8 cellular contexts compared by ENCODE assay signal in genomic region chr12:123363385-123363742, GRCh38. TPM values are rescaled to one million over a fixed set of nuclear protein-coding genes. Genes with fewer than 3 reads are reported as not detected.
DNase-seq lines count a peak whose midpoint lies in the region; TF ChIP-seq lines count a peak whose summit lies in the region.

No MANE protein-coding gene starts in this region.

- peak overlapping the region; percentile 95 for H3K4me2 ChIP-seq in OCI-LY1 (ENCODE audit: low read length)
- peak overlapping the region; percentile 64 for H3K4me2 ChIP-seq in neural cell (ENCODE audit: low read length)

- TF ChIP-seq EP300 in neural cell (conservative IDR thresholded peaks at IDR 0.05; ENCODE audit: poor library complexity, severe bottlenecking) = no peak

- H3K27ac ChIP-seq in OCI-LY1 (ENCODE audit: low read depth, low read length, poor library complexity, severe bottlenecking) = peak overlapping the region; percentile 29
- H3K27ac ChIP-seq in effector memory CD4-positive, alpha-beta T cell (ENCODE audit: insufficient read depth, low read length, poor library complexity, severe bottlenecking) = peak overlapping the region; percentile 91
- H3K27ac ChIP-seq in neural cell (ENCODE audit: low read length) = peak overlapping the region; percentile 97

- DNase-seq in NOMO-1 treated with DMSO at 0.1 percent for 48 hours (lab: John Stamatoyannopoulos, UW; ENCODE audit: unreplicated experiment) = peak; percentile 47
- DNase-seq in NOMO-1 treated with dmso at 0.1 percent for 144 hours (lab: John Stamatoyannopoulos, UW; ENCODE audit: unreplicated experiment) = no peak
- no peak for DNase-seq in effector memory CD4-positive, alpha-beta T cell
- DNase-seq in NCI-H226 = no peak
- DNase-seq in mesenteric fat pad (ENCODE audit: low spot score) = no peak
- no peak for DNase-seq in activated CD8-positive, alpha-beta memory T cell treated with anti-CD3 and anti-CD28 coated beads, Interleukin-2, amount 50 U/mL, for 4 hours

- no peaks in the 10 kb centered on the region for H3K9me2 ChIP-seq in OCI-LY1 (ENCODE audit: low read depth, low read length)
- no peaks in the 10 kb centered on the region for H3K9me2 ChIP-seq in neural cell (ENCODE audit: insufficient read depth, low read length)

- H3K4me1 ChIP-seq in OCI-LY1 (ENCODE audit: insufficient read depth, low read length, severe bottlenecking) = peaks cover 15% of the 10 kb centered on the region
- peaks cover 3% of the 10 kb centered on the region for H3K4me1 ChIP-seq in effector memory CD4-positive, alpha-beta T cell (ENCODE audit: control insufficient read depth, insufficient read depth, low read length, poor library complexity, severe bottlenecking)

- H3K9ac ChIP-seq in OCI-LY1 (ENCODE audit: low read length) (peak overlapping the region; percentile 76), neural cell (ENCODE audit: low read length) (peak overlapping the region; percentile 89)

- H3K27me3 ChIP-seq in OCI-LY1 (ENCODE audit: insufficient read depth, low read length) (no peaks in the 10 kb centered on the region), neural cell (ENCODE audit: insufficient read depth, low read depth, low read length) (no peaks in the 10 kb centered on the region)
- H3K27me3 ChIP-seq in effector memory CD4-positive, alpha-beta T cell (replicated peaks; ENCODE audit: control insufficient read depth, insufficient read depth, low read length, poor library complexity, severe bottlenecking) = no peaks in the 10 kb centered on the region

- no peaks in the 10 kb centered on the region for H3K9me3 ChIP-seq in OCI-LY1 (ENCODE audit: low read length)
- H3K9me3 ChIP-seq in effector memory CD4-positive, alpha-beta T cell (ENCODE audit: control insufficient read depth, low read length) = no peaks in the 10 kb centered on the region
- no peaks in the 10 kb centered on the region for H3K9me3 ChIP-seq in neural cell (ENCODE audit: low read length)

- no peaks in the 10 kb centered on the region for H4K20me1 ChIP-seq in OCI-LY1 (ENCODE audit: insufficient read depth, low read length)
- H4K20me1 ChIP-seq in neural cell (ENCODE audit: insufficient read depth) = peaks cover 5% of the 10 kb centered on the region

- peaks cover 14% of the 10 kb centered on the region; the same call in 1 of the 2 replicates for H3K36me3 ChIP-seq in OCI-LY1 (ENCODE audit: insufficient read depth, low read length)
- no peaks in the 10 kb centered on the region for H3K36me3 ChIP-seq in effector memory CD4-positive, alpha-beta T cell (ENCODE audit: control insufficient read depth, insufficient read depth, low read length)
- no peaks in the 10 kb centered on the region for H3K36me3 ChIP-seq in neural cell (ENCODE audit: insufficient read depth, low read length)

- H2AFZ ChIP-seq in OCI-LY1 (ENCODE audit: low read length) (no peak overlapping the region), neural cell (ENCODE audit: low read depth, low read length) (no peak overlapping the region)

- TF ChIP-seq RAD21 in neural cell (conservative IDR thresholded peaks at IDR 0.05) = no peak

- TF ChIP-seq CTCF in OCI-LY1 (IDR thresholded peaks at IDR 0.05; ENCODE audit: low read length) = no peak
- no peak for TF ChIP-seq CTCF in neural cell (IDR thresholded peaks at IDR 0.05; ENCODE audit: poor library complexity, severe bottlenecking)

- H3K79me2 ChIP-seq in OCI-LY1 (ENCODE audit: insufficient read depth, low read length) = peaks cover 61% of the 10 kb centered on the region
- peaks cover 50% of the 10 kb centered on the region for H3K79me2 ChIP-seq in neural cell (replicated peaks; ENCODE audit: insufficient read depth, low read length)

- no peaks in the 10 kb centered on the region for H3F3A ChIP-seq in OCI-LY1 (ENCODE audit: insufficient read depth, low read length)
- no peaks in the 10 kb centered on the region for H3F3A ChIP-seq in neural cell (ENCODE audit: insufficient read depth, low read length, poor library complexity, severe bottlenecking)

- peak overlapping the region; percentile 76 for H3K4me3 ChIP-seq in OCI-LY1 (ENCODE audit: low read depth, low read length, poor library complexity, severe bottlenecking)
- H3K4me3 ChIP-seq in effector memory CD4-positive, alpha-beta T cell (ENCODE audit: insufficient read depth, low read depth, low read length, poor library complexity, severe bottlenecking) = peak overlapping the region; percentile 76
- peak overlapping the region; percentile 93 for H3K4me3 ChIP-seq in neural cell (ENCODE audit: low read length)

TF ChIP-seq in neural cell, 6 proteins besides CTCF, POLR2A, EP300 and RAD21:
- TF ChIP-seq EZH2 (IDR thresholded peaks at IDR 0.05; ENCODE audit: borderline replicate concordance, insufficient read depth, low read length, poor library complexity, severe bottlenecking) = no peak
- TF ChIP-seq MXI1 (conservative IDR thresholded peaks at IDR 0.05; ENCODE audit: poor library complexity, severe bottlenecking) = peak; percentile 93

RNA-seq across cellular contexts. Expression of gene SBNO1, which starts 1.3 kb away (rescaled TPM):
- polyA plus RNA-seq in neural cell = 17.9 and 18.5 TPM in 2 replicates
- 55.8 and 74.4 TPM in 2 replicates for polyA minus RNA-seq in neural cell
- total RNA-seq in mesenteric fat pad = 28.5 TPM

RNA-seq across cellular contexts. Expression of gene KMT5A, which starts 20.6 kb away (rescaled TPM):
- polyA plus RNA-seq in neural cell = 28.9 and 40.0 TPM in 2 replicates
- polyA minus RNA-seq in neural cell = 35.1 and 37.7 TPM in 2 replicates
- total RNA-seq in mesenteric fat pad = 39.9 TPM

Comparison
In these comparisons a context has a peak if more than half of its experiments do, and no peak if none do; other contexts are left out.
1. H3K27ac ChIP-seq: peak in every context shown above with its lines; median percentile 97 in neural cell; 91 in effector memory CD4-positive, alpha-beta T cell; 29 in OCI-LY1.